8 cellular contexts compared by ENCODE assay signal in the genomic region with DNA sequence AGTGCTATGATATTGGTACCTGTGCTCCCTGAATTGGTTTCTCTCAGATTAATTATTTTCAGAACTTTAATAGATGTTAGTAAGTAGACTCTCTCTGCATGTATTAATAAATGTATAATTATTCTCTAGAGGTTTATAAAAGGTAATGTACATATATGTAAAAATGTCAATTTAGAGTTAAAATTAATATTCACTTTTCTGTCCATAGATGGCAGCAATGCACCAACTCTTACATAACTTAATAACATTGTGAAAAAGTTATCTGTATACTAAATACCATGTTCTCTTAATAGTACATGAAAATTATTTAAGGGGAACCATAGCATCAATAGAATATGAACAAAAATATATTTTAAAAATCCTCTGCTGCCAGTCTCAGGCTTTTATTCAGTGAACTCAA.
DNase-seq lines count a peak whose midpoint lies in the region; ATAC-seq and TF ChIP-seq lines count a peak whose summit lies in the region.

No MANE protein-coding gene starts in this region.

- no peak for ATAC-seq in sciatic nerve

- no peaks in the 10 kb centered on the region for H3K4me1 Mint-ChIP-seq in nephron progenitor cell
- no peaks in the 10 kb centered on the region for H3K4me1 Mint-ChIP-seq in immature natural killer cell

- H3K4me3 Mint-ChIP-seq in nephron progenitor cell (no peak overlapping the region), immature natural killer cell (no peak overlapping the region)

- no peaks in the 10 kb centered on the region for H3K36me3 Mint-ChIP-seq in nephron progenitor cell (ENCODE audit: low read depth)
- H3K36me3 Mint-ChIP-seq in immature natural killer cell: no peaks in the 10 kb centered on the region

- H3K27me3 Mint-ChIP-seq in nephron progenitor cell (ENCODE audit: low read depth, poor library complexity) (no peaks in the 10 kb centered on the region), immature natural killer cell (ENCODE audit: low read depth in 3 of 3) (peaks cover 0 to 1% (median 0%) of the 10 kb centered on the region in 3 donors)

- H3K27ac Mint-ChIP-seq in nephron progenitor cell: no peak overlapping the region
- no peak overlapping the region for H3K27ac Mint-ChIP-seq in immature natural killer cell

- no peaks in the 10 kb centered on the region for H3K9me3 Mint-ChIP-seq in nephron progenitor cell
- H3K9me3 Mint-ChIP-seq in immature natural killer cell: peaks cover 0 to 23% (median under 1%) of the 10 kb centered on the region in 6 donors

- intact Hi-C loops in sciatic nerve (cut with DNase I): no loop called here

- peak; percentile 52 for TF ChIP-seq CTCF in nephron progenitor cell (IDR thresholded peaks at IDR 0.05)

- DNase-seq in DMS53 (lab: John Stamatoyannopoulos, UW): peak; percentile 8
- DNase-seq in DMS53 treated with DMSO at 0.1 percent for 48 hours (lab: John Stamatoyannopoulos, UW; ENCODE audit: unreplicated experiment): no peak
- DNase-seq in HT-29 (ENCODE audit: low spot score): peak; percentile 45
- DNase-seq in astrocyte of the hippocampus (ENCODE audit: low read depth, low spot score): peak; percentile 18
- no peak for DNase-seq in nephron progenitor cell
- DNase-seq in sciatic nerve (ENCODE audit: low spot score): no peak
- DNase-seq in hypothalamus (lab: John Stamatoyannopoulos, UW): no peak
- no peak for DNase-seq in immature natural killer cell

Comparison
In these comparisons a context has a peak if more than half of its experiments do, and no peak if none do; other contexts are left out.
1. DNase-seq: peak in DMS53 (single experiment), HT-29 (single experiment) and astrocyte of the hippocampus (single experiment); none in DMS53 treated with DMSO at 0.1 percent for 48 hours (single experiment), nephron progenitor cell (single experiment), sciatic nerve (single experiment), hypothalamus (0 of 51) and immature natural killer cell (0 of 3).